3 cellular contexts compared by ENCODE assay signal in the genomic region with DNA sequence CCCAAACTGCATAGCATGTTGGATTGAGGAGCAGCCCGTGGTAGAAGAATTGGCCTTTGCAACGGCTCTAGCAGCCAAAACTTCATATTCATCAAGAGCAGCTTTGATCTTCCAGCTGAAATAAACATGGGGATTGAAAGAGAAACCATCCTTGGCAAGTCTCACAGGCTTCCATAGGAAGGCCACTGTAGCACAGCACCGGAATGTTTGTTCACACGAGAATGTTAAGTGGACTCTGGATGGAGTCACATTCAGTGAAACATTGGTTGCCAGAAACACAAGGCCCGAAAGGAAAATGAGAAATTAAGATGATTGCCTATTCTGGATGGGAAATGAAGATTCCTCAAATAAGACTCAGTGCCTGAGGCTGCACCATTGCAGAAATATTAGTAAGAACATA.
A peak's percentile ranks its signal among the peaks of the same experiment; 100 is the strongest.
TF ChIP-seq lines count a peak whose summit lies in the region.

No MANE protein-coding gene starts in this region.

TF ChIP-seq in SK-N-SH, 30 proteins besides CTCF, POLR2A, EP300 and RAD21 (continued from another document):
- TF ChIP-seq USF2 (IDR thresholded peaks at IDR 0.05; ENCODE audit: borderline replicate concordance, low read depth, low read length) (no peak), TAF1 (IDR thresholded peaks at IDR 0.05; ENCODE audit: borderline replicate concordance, low read depth, low read length) (no peak), FOXM1 (IDR thresholded peaks at IDR 0.05; ENCODE audit: low read depth) (no peak), POLR2AphosphoS5 (IDR thresholded peaks at IDR 0.05; ENCODE audit: low read depth, low read length) (no peak)
- TF ChIP-seq, protein P1, sequence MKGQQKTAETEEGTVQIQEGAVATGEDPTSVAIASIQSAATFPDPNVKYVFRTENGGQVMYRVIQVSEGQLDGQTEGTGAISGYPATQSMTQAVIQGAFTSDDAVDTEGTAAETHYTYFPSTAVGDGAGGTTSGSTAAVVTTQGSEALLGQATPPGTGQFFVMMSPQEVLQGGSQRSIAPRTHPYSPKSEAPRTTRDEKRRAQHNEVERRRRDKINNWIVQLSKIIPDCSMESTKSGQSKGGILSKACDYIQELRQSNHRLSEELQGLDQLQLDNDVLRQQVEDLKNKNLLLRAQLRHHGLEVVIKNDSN (IDR thresholded peaks at IDR 0.05; ENCODE audit: borderline replicate concordance, low read depth): no peak
TF ChIP-seq in SK-N-SH: peak in this region for 0.

TF ChIP-seq in SK-N-SH treated with all-trans-retinoic acid at 6 μM for 48 hours, 23 proteins besides CTCF, POLR2A, EP300 and RAD21 (continued from another document):
- TF ChIP-seq, protein P2, sequence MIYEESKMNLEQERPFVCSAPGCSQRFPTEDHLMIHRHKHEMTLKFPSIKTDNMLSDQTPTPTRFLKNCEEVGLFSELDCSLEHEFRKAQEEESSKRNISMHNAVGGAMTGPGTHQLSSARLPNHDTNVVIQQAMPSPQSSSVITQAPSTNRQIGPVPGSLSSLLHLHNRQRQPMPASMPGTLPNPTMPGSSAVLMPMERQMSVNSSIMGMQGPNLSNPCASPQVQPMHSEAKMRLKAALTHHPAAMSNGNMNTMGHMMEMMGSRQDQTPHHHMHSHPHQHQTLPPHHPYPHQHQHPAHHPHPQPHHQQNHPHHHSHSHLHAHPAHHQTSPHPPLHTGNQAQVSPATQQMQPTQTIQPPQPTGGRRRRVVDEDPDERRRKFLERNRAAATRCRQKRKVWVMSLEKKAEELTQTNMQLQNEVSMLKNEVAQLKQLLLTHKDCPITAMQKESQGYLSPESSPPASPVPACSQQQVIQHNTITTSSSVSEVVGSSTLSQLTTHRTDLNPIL (CRISPR knock-in tag; IDR thresholded peaks at IDR 0.05; ENCODE audit: low read depth): no peak
- no peak for TF ChIP-seq ESRRG (CRISPR knock-in tag; IDR thresholded peaks at IDR 0.05)
- no peak for TF ChIP-seq SNAI2 (CRISPR knock-in tag; IDR thresholded peaks at IDR 0.05)
- TF ChIP-seq TOX (CRISPR knock-in tag; IDR thresholded peaks at IDR 0.05; ENCODE audit: borderline replicate concordance): no peak
TF ChIP-seq in SK-N-SH treated with all-trans-retinoic acid at 6 μM for 48 hours: peak in this region for 0.

TF ChIP-seq in HepG2, 621 proteins besides CTCF, POLR2A, EP300 and RAD21 (continued from another document):
- TF ChIP-seq CHD2 (IDR thresholded peaks at IDR 0.05; ENCODE audit: low read depth, low read length) (peak; percentile 59; the same call in 1 of the 2 replicates), HNF4A (CRISPR knock-in tag; IDR thresholded peaks at IDR 0.05) (peak; percentile 30; the same call in 1 of the 2 replicates), HOXA3 (CRISPR knock-in tag; IDR thresholded peaks at IDR 0.05) (no peak), ZNF644 (CRISPR knock-in tag; IDR thresholded peaks at IDR 0.05; ENCODE audit: low read depth) (peak; percentile 7; the same call in 1 of the 2 replicates)
- TF ChIP-seq, protein P3, sequence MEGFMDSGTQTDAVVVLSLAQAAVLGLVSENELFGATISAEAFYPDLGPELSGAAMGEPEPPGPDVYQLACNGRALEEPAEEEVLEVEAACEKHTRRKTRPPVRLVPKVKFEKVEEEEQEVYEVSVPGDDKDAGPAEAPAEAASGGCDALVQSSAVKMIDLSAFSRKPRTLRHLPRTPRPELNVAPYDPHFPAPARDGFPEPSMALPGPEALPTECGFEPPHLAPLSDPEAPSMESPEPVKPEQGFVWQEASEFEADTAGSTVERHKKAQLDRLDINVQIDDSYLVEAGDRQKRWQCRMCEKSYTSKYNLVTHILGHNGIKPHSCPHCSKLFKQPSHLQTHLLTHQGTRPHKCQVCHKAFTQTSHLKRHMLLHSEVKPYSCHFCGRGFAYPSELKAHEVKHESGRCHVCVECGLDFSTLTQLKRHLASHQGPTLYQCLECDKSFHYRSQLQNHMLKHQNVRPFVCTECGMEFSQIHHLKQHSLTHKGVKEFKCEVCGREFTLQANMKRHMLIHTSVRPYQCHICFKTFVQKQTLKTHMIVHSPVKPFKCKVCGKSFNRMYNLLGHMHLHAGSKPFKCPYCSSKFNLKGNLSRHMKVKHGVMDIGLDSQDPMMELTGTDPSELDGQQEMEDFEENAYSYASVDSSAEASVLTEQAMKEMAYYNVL (CRISPR knock-in tag; IDR thresholded peaks at IDR 0.05; ENCODE audit: borderline replicate concordance): no peak
